ENCODE assay signal across 1 cellular context in the genomic region with DNA sequence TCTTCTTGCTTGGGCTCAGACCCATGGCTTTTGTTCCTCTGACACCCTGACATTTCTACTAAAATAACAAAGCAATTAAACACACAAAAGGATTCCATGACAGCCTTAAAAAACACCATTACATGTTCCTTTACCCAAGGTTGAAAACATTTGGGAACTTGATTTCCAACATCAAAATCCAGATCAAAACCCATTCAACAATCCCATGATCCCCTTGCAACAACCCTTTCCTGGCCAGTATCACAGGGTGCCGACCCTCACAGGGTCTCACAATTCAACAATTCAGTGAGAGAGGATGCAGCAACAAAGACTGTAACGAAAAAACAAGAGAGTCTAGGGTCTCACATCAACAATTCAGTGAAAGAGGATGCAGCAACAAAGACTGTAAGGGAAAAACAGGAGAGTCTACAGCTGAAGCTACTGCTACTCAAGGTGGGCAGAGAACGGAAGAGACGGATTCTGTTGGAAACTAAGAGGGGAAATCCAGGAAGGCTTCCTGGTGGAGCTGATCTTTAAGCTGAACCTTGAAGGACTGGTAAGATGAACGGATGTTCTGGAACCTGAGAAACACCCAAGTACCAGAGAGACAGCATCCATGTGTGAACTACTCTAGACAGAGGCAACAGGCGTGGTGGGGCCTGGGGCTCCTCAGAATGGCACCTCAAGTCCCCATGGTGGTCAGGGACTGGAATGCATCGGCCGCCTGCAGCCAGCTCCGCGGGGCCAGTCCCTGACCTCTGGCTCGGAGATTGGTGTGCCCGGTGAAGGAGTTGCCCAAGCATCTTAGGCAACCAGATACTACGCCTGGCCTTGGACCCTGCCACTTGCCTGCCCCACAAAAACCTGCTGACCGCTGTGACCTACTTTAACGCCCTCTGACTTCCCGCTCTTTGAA.
TF ChIP-seq lines count a peak whose summit lies in the region.

No MANE protein-coding gene starts in this region.

TF ChIP-seq in endothelial cell of umbilical vein, 7 proteins besides CTCF, POLR2A, EP300 and RAD21 (continued from another document):
- TF ChIP-seq, protein P1, sequence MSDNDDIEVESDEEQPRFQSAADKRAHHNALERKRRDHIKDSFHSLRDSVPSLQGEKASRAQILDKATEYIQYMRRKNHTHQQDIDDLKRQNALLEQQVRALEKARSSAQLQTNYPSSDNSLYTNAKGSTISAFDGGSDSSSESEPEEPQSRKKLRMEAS (IDR thresholded peaks at IDR 0.05; ENCODE audit: insufficient read depth, insufficient read length), result no peak
- no peak for TF ChIP-seq EZH2 (IDR thresholded peaks at IDR 0.05; ENCODE audit: borderline replicate concordance, low read depth, low read length, severe bottlenecking)
- TF ChIP-seq JUN (IDR thresholded peaks at IDR 0.05; ENCODE audit: borderline replicate concordance, insufficient read depth, insufficient read length, low read depth), result no peak
- no peak for TF ChIP-seq FOS (IDR thresholded peaks at IDR 0.05; ENCODE audit: borderline replicate concordance, insufficient read depth, low read length)
- TF ChIP-seq MYC (IDR thresholded peaks at IDR 0.05; ENCODE audit: low read depth, low read length), result no peak
